11 cellular contexts compared by ENCODE assay signal in the genomic region with DNA sequence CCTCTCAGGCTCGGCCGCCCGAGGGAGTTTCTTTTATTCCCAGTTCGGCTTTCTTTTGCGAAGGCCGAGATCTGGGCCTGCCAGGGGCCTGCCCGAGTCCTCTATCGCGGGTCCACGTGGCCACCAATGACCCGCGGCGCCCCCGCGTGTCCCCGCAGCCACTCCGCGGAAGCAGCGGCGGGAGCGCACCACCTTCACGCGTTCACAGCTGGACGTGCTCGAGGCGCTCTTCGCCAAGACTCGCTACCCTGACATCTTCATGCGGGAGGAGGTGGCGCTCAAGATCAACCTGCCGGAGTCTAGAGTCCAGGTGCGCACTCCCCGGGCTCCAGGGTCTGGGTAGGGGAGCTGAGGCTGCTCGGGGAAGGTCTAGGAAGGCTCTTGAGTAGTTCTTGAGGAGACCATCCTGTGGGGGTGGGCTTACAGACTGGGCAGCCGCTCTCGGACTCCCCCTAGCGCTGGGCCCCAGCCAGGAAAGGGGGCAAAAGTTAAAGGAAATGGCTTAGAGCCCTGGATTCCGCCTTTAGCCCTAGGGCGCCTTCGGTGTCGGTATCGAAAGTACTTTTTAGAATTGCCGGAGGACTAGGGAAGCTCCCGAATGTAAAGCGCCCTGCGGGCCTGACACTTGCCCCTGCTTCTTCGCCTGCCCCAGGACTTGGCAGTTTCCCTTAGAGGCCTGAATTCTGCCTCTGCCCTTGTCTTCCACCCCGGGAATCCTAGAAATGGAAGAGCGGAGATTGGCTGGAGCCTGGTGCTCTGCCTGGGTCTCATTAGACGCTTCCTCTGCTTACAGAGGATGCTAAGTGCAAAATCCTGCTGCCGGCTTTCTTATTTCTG. TPM values are rescaled to one million over a fixed set of nuclear protein-coding genes. Genes with fewer than 3 reads are reported as not detected.
DNase-seq lines count a peak whose midpoint lies in the region; ATAC-seq and TF ChIP-seq lines count a peak whose summit lies in the region.
"Had no signal": no experiment of that assay in that cellular context is flagged by ENCODE, and none has a peak within 500 bp of the region (broad histone marks: within the 10 kb centered on the region; RNA-seq: fewer than 3 reads in every experiment).

No MANE protein-coding gene starts in this region.

- H3K4me1 ChIP-seq in muscle layer of duodenum (ENCODE audit: control insufficient read depth in 1 of 2, insufficient read depth in 2 of 2, low read length in 2 of 2) = peaks cover 15 to 72% of the 10 kb centered on the region in 2 donors

- no peak overlapping the region for H3K4me3 Mint-ChIP-seq in chondrocyte (ENCODE audit: unreplicated experiment)

- TF ChIP-seq CTCF in AG10803 (conservative IDR thresholded peaks at IDR 0.05; ENCODE audit: low read length) (no peak; the same call in 1 of the 2 replicates), HFF-Myc (IDR thresholded peaks at IDR 0.05; ENCODE audit: low read depth, low read length, missing control alignments) (peak; percentile 57), chondrocyte (IDR thresholded peaks at IDR 0.05) (peak; percentile 66)

- H3K4me1 Mint-ChIP-seq in chondrocyte (ENCODE audit: low read depth) = peaks cover 53% of the 10 kb centered on the region

- H3K27ac ChIP-seq in muscle layer of duodenum (ENCODE audit: low read length) = no peak overlapping the region
- H3K27ac ChIP-seq: uterus had no signal

- no peaks in the 10 kb centered on the region for H3K9me3 ChIP-seq in muscle layer of duodenum (ENCODE audit: control insufficient read depth in 1 of 2, low read length in 2 of 2)
- H3K9me3 ChIP-seq: uterus had no signal

- ATAC-seq in HG02870 (IDR thresholded peaks at IDR 0.05; ENCODE audit: unreplicated experiment) = no peak

- H3K27ac Mint-ChIP-seq in chondrocyte (ENCODE audit: unreplicated experiment) = no peak overlapping the region

- no peaks in the 10 kb centered on the region for H3K9me3 Mint-ChIP-seq in chondrocyte (ENCODE audit: low read depth)

- peaks cover 82% of the 10 kb centered on the region for H3K27me3 Mint-ChIP-seq in chondrocyte (ENCODE audit: low read depth)

- H3K27me3 ChIP-seq in muscle layer of duodenum (ENCODE audit: low read depth, low read length) = peaks cover 91% of the 10 kb centered on the region

- H3K36me3 ChIP-seq in muscle layer of duodenum (ENCODE audit: control insufficient read depth in 1 of 2, insufficient read depth in 2 of 2, low read length in 2 of 2) = no peaks in the 10 kb centered on the region
- H3K36me3 ChIP-seq: uterus had no signal

- DNase-seq in AG10803 (ENCODE audit: low read depth) = no peak
- DNase-seq in HFF-Myc (ENCODE audit: extremely low read depth, low read depth) = no peak
- no peak for DNase-seq in chondrocyte (ENCODE audit: low spot score)
- DNase-seq in NCI-H2227 treated with DMSO at 0.1 percent for 48 hours (lab: John Stamatoyannopoulos, UW) = no peak
- no peak for DNase-seq in stimulated activated CD4-positive, alpha-beta T cell treated with anti-CD3 and anti-CD28 coated beads, Interleukin-4, amount 100 ng/mL, for 1 hour
- DNase-seq in NCI-H774 (lab: John Stamatoyannopoulos, UW) = no peak
- DNase-seq: activated CD4-positive, CD25-positive, alpha-beta regulatory T cell; mammary epithelial cell had no signal

- peaks cover 8% of the 10 kb centered on the region for H3K36me3 Mint-ChIP-seq in chondrocyte (ENCODE audit: low read depth)

- H3K4me3 ChIP-seq in AG10803 (ENCODE audit: low read length) = peak overlapping the region; percentile 20
- no peak overlapping the region; the same call in 1 of the 2 replicates for H3K4me3 ChIP-seq in HFF-Myc (replicated peaks; ENCODE audit: low read depth, low read length)
- H3K4me3 ChIP-seq in muscle layer of duodenum (ENCODE audit: low read depth in 1 of 2, low read length in 2 of 2) = peak overlapping the region; percentile 48 to 49
- H3K4me3 ChIP-seq: uterus had no signal

RNA-seq across cellular contexts. Expression of a gene that starts 3.5 kb away (rescaled TPM):
- total RNA-seq in chondrocyte = 0.10 to 0.53 TPM in 2 of 3 replicates, not detected in the other
- total RNA-seq: uterus had no signal
